In the genomic region with DNA sequence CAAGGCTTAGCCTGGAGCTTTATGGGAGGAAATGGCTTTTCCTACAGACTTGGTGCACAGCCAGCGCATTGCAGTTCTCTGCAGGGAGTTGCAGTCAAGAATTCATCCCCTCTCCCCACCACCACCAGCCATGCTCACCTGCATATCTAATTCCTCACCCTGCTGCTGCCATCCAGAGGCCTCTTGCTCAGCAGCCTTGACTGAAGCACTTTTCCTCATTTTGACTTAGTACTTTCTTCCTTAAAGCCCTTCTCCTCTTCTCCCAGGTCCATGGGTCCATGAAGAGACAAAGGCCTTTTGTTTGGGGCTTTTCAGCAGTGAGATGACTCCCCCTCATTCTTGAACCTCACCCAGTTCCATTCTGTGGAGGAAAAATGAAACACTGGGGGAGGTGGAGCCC, we compare ENCODE assay signal across 3 cellular contexts.
TF ChIP-seq lines count a peak whose summit lies in the region.

No MANE protein-coding gene starts in this region.

TF ChIP-seq in GM23338, 12 proteins besides CTCF, POLR2A, EP300 and RAD21 (continues in another document):
- TF ChIP-seq, protein P1, sequence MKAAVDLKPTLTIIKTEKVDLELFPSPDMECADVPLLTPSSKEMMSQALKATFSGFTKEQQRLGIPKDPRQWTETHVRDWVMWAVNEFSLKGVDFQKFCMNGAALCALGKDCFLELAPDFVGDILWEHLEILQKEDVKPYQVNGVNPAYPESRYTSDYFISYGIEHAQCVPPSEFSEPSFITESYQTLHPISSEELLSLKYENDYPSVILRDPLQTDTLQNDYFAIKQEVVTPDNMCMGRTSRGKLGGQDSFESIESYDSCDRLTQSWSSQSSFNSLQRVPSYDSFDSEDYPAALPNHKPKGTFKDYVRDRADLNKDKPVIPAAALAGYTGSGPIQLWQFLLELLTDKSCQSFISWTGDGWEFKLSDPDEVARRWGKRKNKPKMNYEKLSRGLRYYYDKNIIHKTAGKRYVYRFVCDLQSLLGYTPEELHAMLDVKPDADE (IDR thresholded peaks at IDR 0.05) = no peak
- TF ChIP-seq, protein P2, sequence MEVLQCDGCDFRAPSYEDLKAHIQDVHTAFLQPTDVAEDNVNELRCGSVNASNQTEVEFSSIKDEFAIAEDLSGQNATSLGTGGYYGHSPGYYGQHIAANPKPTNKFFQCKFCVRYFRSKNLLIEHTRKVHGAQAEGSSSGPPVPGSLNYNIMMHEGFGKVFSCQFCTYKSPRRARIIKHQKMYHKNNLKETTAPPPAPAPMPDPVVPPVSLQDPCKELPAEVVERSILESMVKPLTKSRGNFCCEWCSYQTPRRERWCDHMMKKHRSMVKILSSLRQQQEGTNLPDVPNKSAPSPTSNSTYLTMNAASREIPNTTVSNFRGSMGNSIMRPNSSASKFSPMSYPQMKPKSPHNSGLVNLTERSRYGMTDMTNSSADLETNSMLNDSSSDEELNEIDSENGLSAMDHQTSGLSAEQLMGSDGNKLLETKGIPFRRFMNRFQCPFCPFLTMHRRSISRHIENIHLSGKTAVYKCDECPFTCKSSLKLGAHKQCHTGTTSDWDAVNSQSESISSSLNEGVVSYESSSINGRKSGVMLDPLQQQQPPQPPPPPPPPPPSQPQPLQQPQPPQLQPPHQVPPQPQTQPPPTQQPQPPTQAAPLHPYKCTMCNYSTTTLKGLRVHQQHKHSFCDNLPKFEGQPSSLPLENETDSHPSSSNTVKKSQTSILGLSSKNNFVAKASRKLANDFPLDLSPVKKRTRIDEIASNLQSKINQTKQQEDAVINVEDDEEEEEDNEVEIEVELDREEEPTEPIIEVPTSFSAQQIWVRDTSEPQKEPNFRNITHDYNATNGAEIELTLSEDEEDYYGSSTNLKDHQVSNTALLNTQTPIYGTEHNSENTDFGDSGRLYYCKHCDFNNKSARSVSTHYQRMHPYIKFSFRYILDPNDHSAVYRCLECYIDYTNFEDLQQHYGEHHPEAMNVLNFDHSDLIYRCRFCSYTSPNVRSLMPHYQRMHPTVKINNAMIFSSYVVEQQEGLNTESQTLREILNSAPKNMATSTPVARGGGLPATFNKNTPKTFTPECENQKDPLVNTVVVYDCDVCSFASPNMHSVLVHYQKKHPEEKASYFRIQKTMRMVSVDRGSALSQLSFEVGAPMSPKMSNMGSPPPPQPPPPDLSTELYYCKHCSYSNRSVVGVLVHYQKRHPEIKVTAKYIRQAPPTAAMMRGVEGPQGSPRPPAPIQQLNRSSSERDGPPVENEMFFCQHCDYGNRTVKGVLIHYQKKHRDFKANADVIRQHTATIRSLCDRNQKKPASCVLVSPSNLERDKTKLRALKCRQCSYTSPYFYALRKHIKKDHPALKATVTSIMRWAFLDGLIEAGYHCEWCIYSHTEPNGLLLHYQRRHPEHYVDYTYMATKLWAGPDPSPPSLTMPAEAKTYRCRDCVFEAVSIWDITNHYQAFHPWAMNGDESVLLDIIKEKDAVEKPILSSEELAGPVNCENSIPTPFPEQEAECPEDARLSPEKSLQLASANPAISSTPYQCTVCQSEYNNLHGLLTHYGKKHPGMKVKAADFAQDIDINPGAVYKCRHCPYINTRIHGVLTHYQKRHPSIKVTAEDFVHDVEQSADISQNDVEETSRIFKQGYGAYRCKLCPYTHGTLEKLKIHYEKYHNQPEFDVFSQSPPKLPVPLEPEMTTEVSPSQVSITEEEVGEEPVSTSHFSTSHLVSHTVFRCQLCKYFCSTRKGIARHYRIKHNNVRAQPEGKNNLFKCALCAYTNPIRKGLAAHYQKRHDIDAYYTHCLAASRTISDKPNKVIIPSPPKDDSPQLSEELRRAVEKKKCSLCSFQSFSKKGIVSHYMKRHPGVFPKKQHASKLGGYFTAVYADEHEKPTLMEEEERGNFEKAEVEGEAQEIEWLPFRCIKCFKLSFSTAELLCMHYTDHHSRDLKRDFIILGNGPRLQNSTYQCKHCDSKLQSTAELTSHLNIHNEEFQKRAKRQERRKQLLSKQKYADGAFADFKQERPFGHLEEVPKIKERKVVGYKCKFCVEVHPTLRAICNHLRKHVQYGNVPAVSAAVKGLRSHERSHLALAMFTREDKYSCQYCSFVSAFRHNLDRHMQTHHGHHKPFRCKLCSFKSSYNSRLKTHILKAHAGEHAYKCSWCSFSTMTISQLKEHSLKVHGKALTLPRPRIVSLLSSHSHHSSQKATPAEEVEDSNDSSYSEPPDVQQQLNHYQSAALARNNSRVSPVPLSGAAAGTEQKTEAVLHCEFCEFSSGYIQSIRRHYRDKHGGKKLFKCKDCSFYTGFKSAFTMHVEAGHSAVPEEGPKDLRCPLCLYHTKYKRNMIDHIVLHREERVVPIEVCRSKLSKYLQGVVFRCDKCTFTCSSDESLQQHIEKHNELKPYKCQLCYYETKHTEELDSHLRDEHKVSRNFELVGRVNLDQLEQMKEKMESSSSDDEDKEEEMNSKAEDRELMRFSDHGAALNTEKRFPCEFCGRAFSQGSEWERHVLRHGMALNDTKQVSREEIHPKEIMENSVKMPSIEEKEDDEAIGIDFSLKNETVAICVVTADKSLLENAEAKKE (CRISPR knock-in tag; IDR thresholded peaks at IDR 0.05) = peak; percentile 86
- TF ChIP-seq CREB1 (CRISPR knock-in tag; IDR thresholded peaks at IDR 0.05; ENCODE audit: low read depth) = no peak

TF ChIP-seq in H1, 55 proteins besides CTCF, POLR2A, EP300 and RAD21:
- 0 out of 2 replicates have a peak, but pooled peaks have one; percentile 45 for TF ChIP-seq YY1 (IDR thresholded peaks at IDR 0.05; ENCODE audit: low read depth, low read length)
- no peak for TF ChIP-seq RNF2 (IDR thresholded peaks at IDR 0.05; ENCODE audit: borderline replicate concordance, low read depth, low read length, missing control alignments, poor library complexity, severe bottlenecking)
- peak; percentile 58 for TF ChIP-seq ASH2L (IDR thresholded peaks at IDR 0.05; ENCODE audit: low read length)
- no peak for TF ChIP-seq NANOG (IDR thresholded peaks at IDR 0.05; ENCODE audit: insufficient read depth, low read depth, low read length, poor library complexity, severe bottlenecking)
- TF ChIP-seq KDM4A (IDR thresholded peaks at IDR 0.05; ENCODE audit: low read depth, low read length, severe bottlenecking) = no peak
- TF ChIP-seq TEAD4 (IDR thresholded peaks at IDR 0.05; ENCODE audit: low read depth, low read length) = peak; percentile 60

TF ChIP-seq in neural cell, 6 proteins besides CTCF, POLR2A, EP300 and RAD21:
- TF ChIP-seq EZH2 (IDR thresholded peaks at IDR 0.05; ENCODE audit: borderline replicate concordance, insufficient read depth, low read length, poor library complexity, severe bottlenecking) = no peak
- peak; percentile 56 for TF ChIP-seq SMC3 (conservative IDR thresholded peaks at IDR 0.05; ENCODE audit: poor library complexity)
